ENCODE assay signal across 2 cellular contexts in genomic region chr11:65887026-65887722, GRCh38.
TF ChIP-seq lines count a peak whose summit lies in the region.

No MANE protein-coding gene starts in this region.

TF ChIP-seq in SK-N-SH, 30 proteins besides CTCF, POLR2A, EP300 and RAD21:
- TF ChIP-seq GABPA (IDR thresholded peaks at IDR 0.05; ENCODE audit: low read depth) (no peak), POLR2AphosphoS5 (IDR thresholded peaks at IDR 0.05; ENCODE audit: low read depth, low read length) (no peak), GATA2 (CRISPR knock-in tag; IDR thresholded peaks at IDR 0.05) (no peak), REST (IDR thresholded peaks at IDR 0.05; ENCODE audit: low read depth, low read length) (no peak)

TF ChIP-seq in SK-N-SH treated with all-trans-retinoic acid at 6 μM for 48 hours, 23 proteins besides CTCF, POLR2A, EP300 and RAD21:
- no peak for TF ChIP-seq ZNF70 (CRISPR knock-in tag; IDR thresholded peaks at IDR 0.05)
- TF ChIP-seq ZFP3 (CRISPR knock-in tag; IDR thresholded peaks at IDR 0.05): no peak
- TF ChIP-seq CSDC2 (CRISPR knock-in tag; IDR thresholded peaks at IDR 0.05): no peak
- TF ChIP-seq ARNTL (CRISPR knock-in tag; IDR thresholded peaks at IDR 0.05; ENCODE audit: borderline replicate concordance, low read depth): no peak
- no peak for TF ChIP-seq ZC3H10 (CRISPR knock-in tag; IDR thresholded peaks at IDR 0.05)
- TF ChIP-seq OSR1 (CRISPR knock-in tag; IDR thresholded peaks at IDR 0.05): no peak
